ENCODE assay signal across 18 cellular contexts in genomic region chrX:109943092-109943739, GRCh38.
"Had no signal": no experiment of that assay in that cellular context is flagged by ENCODE, and none has a peak within 500 bp of the region (broad histone marks: within the 10 kb centered on the region; RNA-seq: fewer than 3 reads in every experiment).

No MANE protein-coding gene starts in this region.

- H3K4me1 ChIP-seq: heart left ventricle, tibial nerve had no signal

- H3K27ac ChIP-seq: cardiac muscle cell, heart left ventricle, ovary, tibial nerve had no signal

- H3K27me3 ChIP-seq: cardiac muscle cell, ovary had no signal

- H3K36me3 ChIP-seq: cardiac muscle cell, heart left ventricle, ovary, tibial nerve had no signal

- ATAC-seq: activated T-cell treated with anti-CD3 and anti-CD28 coated beads, Interleukin-2, amount 50 U/mL, for 72 hours; heart left ventricle; left ventricle myocardium superior; natural killer cell treated with Interleukin-12 subunit alpha and Interleukin-12 subunit beta and Interleukin-15 and Interleukin-18, amount 100 ng/mL, for 72 hours; right cardiac atrium; stimulated activated naive CD8-positive, alpha-beta T cell treated with anti-CD3 and anti-CD28 coated beads, Interleukin-15, amount 100 ng/mL, for 72 hours had no signal

- H3K9me3 ChIP-seq: heart left ventricle, ovary, tibial nerve had no signal

- H3K4me3 ChIP-seq: cardiac muscle cell, heart left ventricle, ovary, tibial nerve had no signal

- DNase-seq: activated CD4-positive, alpha-beta memory T cell treated with anti-CD3 and anti-CD28 coated beads for 36 hours; activated CD4-positive, alpha-beta T cell treated with anti-CD3 and anti-CD28 coated beads for 48 hours; activated effector memory CD4-positive, alpha-beta T cell treated with Interleukin-2 at 50 U/mL for 16 hours; activated naive CD4-positive, alpha-beta T cell treated with anti-CD3 and anti-CD28 coated beads for 36 hours; activated naive CD8-positive, alpha-beta T cell treated with anti-CD3 and anti-CD28 coated beads, Interleukin-2, amount 10 ng/mL, durations not matched to agents 7 days and 5 days; activated T-cell treated with anti-CD3 and anti-CD28 coated beads, Interleukin-2, amount 50 U/mL, for 72 hours; amniotic stem cell; cortex of kidney; endodermal cell; heart left ventricle; left ventricle myocardium superior; ovary; right cardiac atrium; stimulated activated CD4-positive, alpha-beta T cell treated with anti-CD3 and anti-CD28 coated beads, Interleukin-1b, Interleukin-23, amount 100 ng/mL, for 48 hours; stimulated activated naive CD8-positive, alpha-beta T cell treated with anti-CD3 and anti-CD28 coated beads, Interleukin-15, amount 100 ng/mL, for 72 hours had no signal
